Comparison of ENCODE assay signal across 8 cellular contexts in genomic region chr20:55415567-55416142, GRCh38.
DNase-seq lines count a peak whose midpoint lies in the region; ATAC-seq and TF ChIP-seq lines count a peak whose summit lies in the region.

No MANE protein-coding gene starts in this region.

- no peaks in the 10 kb centered on the region for H3K36me3 Mint-ChIP-seq in CD8-positive, alpha-beta memory T cell
- no peaks in the 10 kb centered on the region for H3K36me3 Mint-ChIP-seq in activated naive CD4-positive, alpha-beta T cell treated with anti-CD3 and anti-CD28 coated beads, Interleukin-2, amount 10 ng/mL, durations not matched to agents 7 days and 5 days

- 36% methylated on average over 7 of the region's 7 CpGs for WGBS in liver

- no peaks in the 10 kb centered on the region for H3K9me3 ChIP-seq in liver (ENCODE audit: control insufficient read depth in 4 of 4, low read length in 3 of 4)
- no peaks in the 10 kb centered on the region for H3K9me3 ChIP-seq in CD8-positive, alpha-beta memory T cell (ENCODE audit: low read length)

- no peaks in the 10 kb centered on the region for H3K4me1 Mint-ChIP-seq in CD8-positive, alpha-beta memory T cell
- H3K4me1 Mint-ChIP-seq in activated naive CD4-positive, alpha-beta T cell treated with anti-CD3 and anti-CD28 coated beads, Interleukin-2, amount 10 ng/mL, durations not matched to agents 7 days and 5 days, result no peaks in the 10 kb centered on the region

- no peaks in the 10 kb centered on the region for H3K27me3 Mint-ChIP-seq in CD8-positive, alpha-beta memory T cell
- H3K27me3 Mint-ChIP-seq in activated naive CD4-positive, alpha-beta T cell treated with anti-CD3 and anti-CD28 coated beads, Interleukin-2, amount 10 ng/mL, durations not matched to agents 7 days and 5 days, result no peaks in the 10 kb centered on the region

- H3K4me2 ChIP-seq in KMS-11, result no peak overlapping the region

- no peak overlapping the region for H3K4me3 Mint-ChIP-seq in CD8-positive, alpha-beta memory T cell
- H3K4me3 Mint-ChIP-seq in activated naive CD4-positive, alpha-beta T cell treated with anti-CD3 and anti-CD28 coated beads, Interleukin-2, amount 10 ng/mL, durations not matched to agents 7 days and 5 days, result no peak overlapping the region

- H3K27ac ChIP-seq in KMS-11, result no peak overlapping the region
- no peak overlapping the region for H3K27ac ChIP-seq in VCaP
- H3K27ac ChIP-seq in liver (ENCODE audit: low read depth in 1 of 2, low read length in 2 of 2), result no peak overlapping the region
- no peak overlapping the region for H3K27ac ChIP-seq in CD8-positive, alpha-beta memory T cell (ENCODE audit: low read depth, low read length)

- peak; percentile 91 to 94 for TF ChIP-seq RAD21 in liver (IDR thresholded peaks at IDR 0.05)

- no peaks in the 10 kb centered on the region for H3K36me3 ChIP-seq in KMS-11 (ENCODE audit: insufficient read depth)
- no peaks in the 10 kb centered on the region for H3K36me3 ChIP-seq in liver (ENCODE audit: control insufficient read depth in 4 of 4, insufficient read depth in 3 of 4, low read depth in 1 of 4, low read length in 3 of 4)
- H3K36me3 ChIP-seq in CD8-positive, alpha-beta memory T cell (ENCODE audit: insufficient read depth, low read length), result no peaks in the 10 kb centered on the region

- CTCF ChIA-PET in CD8-positive, alpha-beta memory T cell (lab: Charles Lee), result no interaction called here
- CTCF ChIA-PET in activated naive CD4-positive, alpha-beta T cell treated with anti-CD3 and anti-CD28 coated beads, Interleukin-2, amount 10 ng/mL, durations not matched to agents 7 days and 5 days (lab: Charles Lee), result no interaction called here

- H3K4me1 ChIP-seq in KMS-11 (ENCODE audit: low read depth, poor library complexity, severe bottlenecking) (peaks cover 23% of the 10 kb centered on the region), liver (ENCODE audit: control insufficient read depth in 4 of 4, insufficient read depth in 4 of 4, low read length in 3 of 4) (peaks cover 0 to 3% (median 0%) of the 10 kb centered on the region in 4 donors)
- H3K4me1 ChIP-seq in CD8-positive, alpha-beta memory T cell (ENCODE audit: insufficient read depth, low read length), result no peaks in the 10 kb centered on the region

- peak; percentile 82 for TF ChIP-seq CTCF in KMS-11 (conservative IDR thresholded peaks at IDR 0.05; ENCODE audit: low read depth, low read length)
- peak; percentile 80 for TF ChIP-seq CTCF in VCaP (conservative IDR thresholded peaks at IDR 0.05)
- peak; percentile 44 for TF ChIP-seq CTCF in liver (IDR thresholded peaks at IDR 0.05; ENCODE audit: low read depth, low read length, missing input control)

- H3K4me3 ChIP-seq in KMS-11 (IDR thresholded peaks at IDR 0.05; ENCODE audit: insufficient read depth, low read depth, low read length) (no peak overlapping the region), liver (ENCODE audit: low read depth in 1 of 3, low read length in 3 of 3) (no peak overlapping the region)
- no peak overlapping the region for H3K4me3 ChIP-seq in CD8-positive, alpha-beta memory T cell (ENCODE audit: low read length)

- H2AFZ ChIP-seq in KMS-11 (ENCODE audit: low read depth), result no peak overlapping the region

- ATAC-seq in GM19324 (IDR thresholded peaks at IDR 0.05; ENCODE audit: low FRiP score, unreplicated experiment), result no peak

- DNase-seq in COR-L47 (lab: John Stamatoyannopoulos, UW), result peak; percentile 15
- DNase-seq in CD8-positive, alpha-beta memory T cell, result no peak
- no peak for DNase-seq in activated naive CD4-positive, alpha-beta T cell treated with anti-CD3 and anti-CD28 coated beads, Interleukin-2, amount 10 ng/mL, durations not matched to agents 7 days and 5 days
- no peak for DNase-seq in islet precursor cell

- H3K27ac Mint-ChIP-seq in CD8-positive, alpha-beta memory T cell, result no peak overlapping the region
- H3K27ac Mint-ChIP-seq in activated naive CD4-positive, alpha-beta T cell treated with anti-CD3 and anti-CD28 coated beads, Interleukin-2, amount 10 ng/mL, durations not matched to agents 7 days and 5 days, result no peak overlapping the region

- POLR2A ChIA-PET in CD8-positive, alpha-beta memory T cell (lab: Charles Lee), result no interaction called here

- no peaks in the 10 kb centered on the region for H4K20me1 ChIP-seq in KMS-11 (ENCODE audit: insufficient read depth)

- peaks cover 2 to 15% (median 12%) of the 10 kb centered on the region in 5 donors for H3K9me3 Mint-ChIP-seq in CD8-positive, alpha-beta memory T cell
- H3K9me3 Mint-ChIP-seq in activated naive CD4-positive, alpha-beta T cell treated with anti-CD3 and anti-CD28 coated beads, Interleukin-2, amount 10 ng/mL, durations not matched to agents 7 days and 5 days, result peaks cover 5% of the 10 kb centered on the region

- H3K9ac ChIP-seq in KMS-11, result no peak overlapping the region
- H3K9ac ChIP-seq in liver (ENCODE audit: low read depth in 1 of 2, low read length in 2 of 2), result no peak overlapping the region

- no peaks in the 10 kb centered on the region for H3K79me2 ChIP-seq in KMS-11 (ENCODE audit: insufficient read depth, low read depth)

- H3K27me3 ChIP-seq in KMS-11 (ENCODE audit: insufficient read depth, low read depth), result no peaks in the 10 kb centered on the region
- H3K27me3 ChIP-seq in liver (ENCODE audit: control insufficient read depth in 4 of 4, insufficient read depth in 4 of 4, low read length in 3 of 4), result no peaks in the 10 kb centered on the region
- no peaks in the 10 kb centered on the region for H3K27me3 ChIP-seq in CD8-positive, alpha-beta memory T cell (ENCODE audit: insufficient read depth, low read length, poor library complexity, severe bottlenecking)

TF ChIP-seq in liver, 16 proteins besides CTCF, POLR2A, EP300 and RAD21:
- TF ChIP-seq HNF4A (conservative IDR thresholded peaks at IDR 0.05) (no peak), EGR1 (IDR thresholded peaks at IDR 0.05; ENCODE audit: low read depth in 2 of 2) (no peak), REST (IDR thresholded peaks at IDR 0.05) (no peak), SP1 (IDR thresholded peaks at IDR 0.05) (no peak), NR2F2 (IDR thresholded peaks at IDR 0.05) (no peak), ATF3 (IDR thresholded peaks at IDR 0.05) (no peak), RXRA (IDR thresholded peaks at IDR 0.05) (no peak), YY1 (IDR thresholded peaks at IDR 0.05) (no peak), HNF4G (IDR thresholded peaks at IDR 0.05) (no peak), JUND (IDR thresholded peaks at IDR 0.05) (no peak), ZBTB33 (IDR thresholded peaks at IDR 0.05) (no peak), FOXA1 (IDR thresholded peaks at IDR 0.05) (no peak), FOXA2 (IDR thresholded peaks at IDR 0.05) (no peak), GABPA (IDR thresholded peaks at IDR 0.05 in 1 of 2, conservative IDR thresholded peaks at IDR 0.05 in 1 of 2) (no peak), MAX (IDR thresholded peaks at IDR 0.05) (no peak)
